In the genomic region with DNA sequence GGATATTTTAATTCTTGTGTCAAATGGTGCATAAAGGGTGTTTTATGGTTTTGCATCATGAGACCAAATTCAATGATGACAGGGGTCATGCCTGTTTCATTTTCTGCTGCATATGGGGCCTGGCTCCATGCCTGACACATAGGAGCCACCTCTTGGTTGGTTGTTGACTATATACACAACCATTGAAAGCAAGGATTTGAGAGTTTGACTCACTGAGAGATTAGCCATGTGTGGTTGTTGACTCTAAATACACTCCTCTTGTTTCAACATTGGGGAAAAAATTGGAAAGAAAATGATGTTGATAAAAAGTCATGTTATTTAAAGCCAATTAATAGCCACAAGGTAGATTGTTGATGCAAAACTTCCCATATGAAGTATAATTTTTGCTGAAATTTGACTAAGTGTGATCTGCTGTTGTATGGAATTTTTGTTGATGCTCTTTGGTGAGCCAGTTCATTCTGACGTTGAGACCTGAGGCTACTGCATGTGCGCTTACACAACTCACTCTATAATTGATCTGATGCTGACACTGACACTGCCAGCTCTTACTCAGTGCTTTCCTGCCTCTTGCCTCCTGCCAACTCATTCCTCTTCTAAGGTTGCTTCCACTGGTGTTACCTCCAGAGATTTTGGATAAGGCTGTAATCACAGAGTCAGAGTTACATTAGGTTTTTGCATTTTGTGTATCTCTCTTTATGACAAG, we compare ENCODE assay signal across 16 cellular contexts.
DNase-seq lines count a peak whose midpoint lies in the region; ATAC-seq, FAIRE-seq and TF ChIP-seq lines count a peak whose summit lies in the region.
"Had no signal": no experiment of that assay in that cellular context is flagged by ENCODE, and none has a peak within 500 bp of the region (broad histone marks: within the 10 kb centered on the region; RNA-seq: fewer than 3 reads in every experiment).

No MANE protein-coding gene starts in this region.

- H3K27me3 ChIP-seq in MG63: no peaks in the 10 kb centered on the region
- H3K27me3 ChIP-seq in bronchial epithelial cell (ENCODE audit: control insufficient read depth, insufficient read depth, low read length): no peaks in the 10 kb centered on the region
- no peaks in the 10 kb centered on the region for H3K27me3 ChIP-seq in pancreas
- H3K27me3 ChIP-seq in Peyer's patch: no peaks in the 10 kb centered on the region

- H3K27ac ChIP-seq in pancreas: no peak overlapping the region
- H3K27ac ChIP-seq in Peyer's patch: no peak overlapping the region

- intact Hi-C loops in CD14-positive monocyte (cut with micrococcal nuclease): loop anchor here (10.0 kb wide), 1 partner anchor 64 kb away; no protein-coding TSS in a partner anchor
- intact Hi-C loops in pancreas (cut with DNase I): loop anchor here in 1 of 3 donors (10.0 kb wide), 1 partner anchor 786 kb away; no protein-coding TSS in a partner anchor
- intact Hi-C loops in mucosa of descending colon (cut with DNase I, micrococcal nuclease): no loop called here

- ATAC-seq in pancreas (peak; percentile 37 to 59 (median 56)), mucosa of descending colon (no peak)
- no peak for ATAC-seq in activated CD8-positive, alpha-beta memory T cell treated with anti-CD3 and anti-CD28 coated beads, Interleukin-2, amount 10 ng/mL, durations not matched to agents 7 days and 5 days
- ATAC-seq: HCT116 had no signal

- TF ChIP-seq CTCF in CD14-positive monocyte (IDR thresholded peaks at IDR 0.05) (no peak), bronchial epithelial cell (IDR thresholded peaks at IDR 0.05; ENCODE audit: insufficient read depth, low read length, severe bottlenecking) (no peak), pancreas (IDR thresholded peaks at IDR 0.05) (no peak), Peyer's patch (IDR thresholded peaks at IDR 0.05) (no peak), mucosa of descending colon (IDR thresholded peaks at IDR 0.05) (no peak)

- peak overlapping the region in 6 of 7 donors; percentile 22 to 67 (median 42) for H3K27ac Mint-ChIP-seq in CD14-positive monocyte
- H3K27ac Mint-ChIP-seq in activated CD8-positive, alpha-beta memory T cell treated with anti-CD3 and anti-CD28 coated beads, Interleukin-2, amount 10 ng/mL, durations not matched to agents 7 days and 5 days: no peak overlapping the region
- H3K27ac Mint-ChIP-seq: activated naive CD8-positive, alpha-beta T cell had no signal

- no peaks in the 10 kb centered on the region for H3K27me3 Mint-ChIP-seq in CD14-positive monocyte (ENCODE audit: low read depth in 3 of 3)
- peaks cover 4% of the 10 kb centered on the region for H3K27me3 Mint-ChIP-seq in activated CD8-positive, alpha-beta memory T cell treated with anti-CD3 and anti-CD28 coated beads, Interleukin-2, amount 10 ng/mL, durations not matched to agents 7 days and 5 days
- H3K27me3 Mint-ChIP-seq: activated naive CD8-positive, alpha-beta T cell had no signal

- peaks cover 0 to 1% of the 10 kb centered on the region in 2 donors for H3K36me3 Mint-ChIP-seq in CD14-positive monocyte
- no peaks in the 10 kb centered on the region for H3K36me3 Mint-ChIP-seq in activated CD8-positive, alpha-beta memory T cell treated with anti-CD3 and anti-CD28 coated beads, Interleukin-2, amount 10 ng/mL, durations not matched to agents 7 days and 5 days
- H3K36me3 Mint-ChIP-seq: activated naive CD8-positive, alpha-beta T cell had no signal

- H3K36me3 ChIP-seq in MG63 (no peaks in the 10 kb centered on the region), bronchial epithelial cell (ENCODE audit: control insufficient read depth, insufficient read depth, low read length) (no peaks in the 10 kb centered on the region), pancreas (no peaks in the 10 kb centered on the region), Peyer's patch (no peaks in the 10 kb centered on the region), mucosa of descending colon (ENCODE audit: low read depth) (no peaks in the 10 kb centered on the region)

- no peak overlapping the region for H3K4me3 Mint-ChIP-seq in CD14-positive monocyte
- no peak overlapping the region for H3K4me3 Mint-ChIP-seq in activated CD8-positive, alpha-beta memory T cell treated with anti-CD3 and anti-CD28 coated beads, Interleukin-2, amount 10 ng/mL, durations not matched to agents 7 days and 5 days
- H3K4me3 Mint-ChIP-seq: activated naive CD8-positive, alpha-beta T cell had no signal

- no peaks in the 10 kb centered on the region for H3K4me1 ChIP-seq in pancreas
- H3K4me1 ChIP-seq in Peyer's patch: peaks cover 0 to 20% (median 2%) of the 10 kb centered on the region in 4 donors
- H3K4me1 ChIP-seq in mucosa of descending colon (ENCODE audit: low read depth): peaks cover 17% of the 10 kb centered on the region

- H3K4me1 Mint-ChIP-seq in CD14-positive monocyte: peaks cover 46% of the 10 kb centered on the region
- peaks cover 28% of the 10 kb centered on the region for H3K4me1 Mint-ChIP-seq in activated CD8-positive, alpha-beta memory T cell treated with anti-CD3 and anti-CD28 coated beads, Interleukin-2, amount 10 ng/mL, durations not matched to agents 7 days and 5 days

- FAIRE-seq in bronchial epithelial cell (lab: Jason Lieb, UNC) (no peak), pancreas (lab: Jason Lieb, UNC) (no peak)
- FAIRE-seq: colon, frontal cortex had no signal

- CTCF ChIA-PET in activated CD8-positive, alpha-beta memory T cell treated with anti-CD3 and anti-CD28 coated beads, Interleukin-2, amount 10 ng/mL, durations not matched to agents 7 days and 5 days (lab: Charles Lee): no interaction called here

- WGBS in pancreas, 2 donors: 64 to 67% methylated on average over 2 of the region's 2 CpGs

- no peak overlapping the region for H3K4me3 ChIP-seq in MG63
- no peak overlapping the region for H3K4me3 ChIP-seq in bronchial epithelial cell (ENCODE audit: low read depth, low read length)
- H3K4me3 ChIP-seq in pancreas: no peak overlapping the region
- H3K4me3 ChIP-seq in Peyer's patch: no peak overlapping the region
- H3K4me3 ChIP-seq in mucosa of descending colon: no peak overlapping the region

- DNase-seq in CD14-positive monocyte (ENCODE audit: low spot score) (no peak), MG63 (peak; percentile 75), bronchial epithelial cell (ENCODE audit: low read depth) (peak; percentile 90), pancreas (peak in 1 of 6 donors; percentile 35), Peyer's patch (no peak), nucleus accumbens (lab: John Stamatoyannopoulos, UW) (no peak), mucosa of descending colon (no peak)
- no peak for DNase-seq in activated CD8-positive, alpha-beta memory T cell treated with anti-CD3 and anti-CD28 coated beads, Interleukin-2, amount 10 ng/mL, durations not matched to agents 7 days and 5 days
- DNase-seq: NCI-H1436; NCI-H526; SIG-M5; stimulated activated naive CD4-positive, alpha-beta T cell treated with Interleukin-2 at 50 U/mL for 16 hours had no signal

- no peaks in the 10 kb centered on the region for H3K9me3 ChIP-seq in MG63
- no peaks in the 10 kb centered on the region for H3K9me3 ChIP-seq in pancreas
- no peaks in the 10 kb centered on the region for H3K9me3 ChIP-seq in Peyer's patch
- H3K9me3 ChIP-seq in mucosa of descending colon: no peaks in the 10 kb centered on the region

- TF ChIP-seq POLR2A in Peyer's patch (IDR thresholded peaks at IDR 0.05): no peak

- peaks cover 0 to 5% (median 0%) of the 10 kb centered on the region in 7 donors for H3K9me3 Mint-ChIP-seq in CD14-positive monocyte
- H3K9me3 Mint-ChIP-seq in activated CD8-positive, alpha-beta memory T cell treated with anti-CD3 and anti-CD28 coated beads, Interleukin-2, amount 10 ng/mL, durations not matched to agents 7 days and 5 days (ENCODE audit: low read depth): no peaks in the 10 kb centered on the region

Comparison
In these comparisons a context has a peak if more than half of its experiments do, and no peak if none do; other contexts are left out.
1. DNase-seq: peak in MG63 (single experiment) and bronchial epithelial cell (single experiment); none in CD14-positive monocyte (single experiment), activated CD8-positive, alpha-beta memory T cell treated with anti-CD3 and anti-CD28 coated beads, Interleukin-2, amount 10 ng/mL, durations not matched to agents 7 days and 5 days (single experiment), Peyer's patch (0 of 3), nucleus accumbens (0 of 56) and mucosa of descending colon (0 of 3).
2. ATAC-seq: peak in pancreas (4 of 4); none in activated CD8-positive, alpha-beta memory T cell treated with anti-CD3 and anti-CD28 coated beads, Interleukin-2, amount 10 ng/mL, durations not matched to agents 7 days and 5 days (single experiment) and mucosa of descending colon (single experiment).
3. intact Hi-C loops: an anchor here in CD14-positive monocyte (10.0 kb wide); none called in mucosa of descending colon.